In genomic region chr22:42964994-42965699, GRCh38 we compare ENCODE assay signal across 1 cellular context.
TF ChIP-seq lines count a peak whose summit lies in the region.

No MANE protein-coding gene starts in this region.

TF ChIP-seq in IMR-90, 13 proteins besides CTCF, POLR2A, EP300 and RAD21 (continued from another document):
- no peak for TF ChIP-seq USF2 (IDR thresholded peaks at IDR 0.05; ENCODE audit: low read depth, low read length)
- TF ChIP-seq BHLHE40 (IDR thresholded peaks at IDR 0.05; ENCODE audit: low read depth, low read length), result no peak
- TF ChIP-seq RCOR1 (IDR thresholded peaks at IDR 0.05; ENCODE audit: insufficient replicate concordance, low read length), result no peak
- TF ChIP-seq CHD1 (IDR thresholded peaks at IDR 0.05; ENCODE audit: low read depth, low read length), result no peak
- TF ChIP-seq MAZ (IDR thresholded peaks at IDR 0.05; ENCODE audit: borderline replicate concordance, low read depth, low read length), result no peak
